ENCODE assay signal across 6 cellular contexts in genomic region chr3:129919806-129920205, GRCh38. TPM values are rescaled to one million over a fixed set of nuclear protein-coding genes. Genes with fewer than 3 reads are reported as not detected.
"Had no signal": no experiment of that assay in that cellular context is flagged by ENCODE, and none has a peak within 500 bp of the region (broad histone marks: within the 10 kb centered on the region; RNA-seq: fewer than 3 reads in every experiment).

No MANE protein-coding gene starts in this region.

- H3K4me2 ChIP-seq: GM23338 had no signal

- H2AFZ ChIP-seq: GM23338 had no signal

- DNase-seq: H9, HCEC 1CT had no signal

- H3K4me1 Mint-ChIP-seq: GM23338, H9 had no signal

- H3K4me3 ChIP-seq: GM23338, K562 had no signal

- H3K4me3 Mint-ChIP-seq: GM23338, H9 had no signal

- H3K27ac Mint-ChIP-seq: GM23338, H9 had no signal

- ATAC-seq: GM23338, K562 had no signal

RNA-seq across cellular contexts. Expression of gene TRH, which starts 54.7 kb away (rescaled TPM):
- total RNA-seq: H1, H9, HT-29, K562 had no signal
- polyA plus RNA-seq: GM23338, H1, K562 had no signal
